2 cellular contexts compared by ENCODE assay signal in the genomic region with DNA sequence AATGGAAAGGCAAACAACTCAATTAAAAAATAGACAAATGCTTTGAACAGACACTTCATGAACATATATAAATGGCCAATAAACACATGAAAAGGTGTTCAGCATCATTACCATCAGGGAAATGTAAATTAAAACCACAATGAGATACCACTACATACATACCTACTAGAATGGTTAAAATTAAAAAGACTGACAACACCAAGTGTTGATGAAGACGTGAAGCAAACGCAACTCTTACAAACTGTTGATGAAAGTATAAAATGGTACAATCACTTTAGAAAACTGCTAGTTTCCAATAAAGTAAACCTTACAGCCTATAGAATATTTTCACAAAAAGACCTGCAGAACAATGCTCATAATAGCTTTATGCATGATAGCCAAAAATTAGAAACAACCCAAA.
TF ChIP-seq lines count a peak whose summit lies in the region.

No MANE protein-coding gene starts in this region.

TF ChIP-seq in HEK293, 187 proteins besides CTCF, POLR2A, EP300 and RAD21:
- TF ChIP-seq, protein P1, sequence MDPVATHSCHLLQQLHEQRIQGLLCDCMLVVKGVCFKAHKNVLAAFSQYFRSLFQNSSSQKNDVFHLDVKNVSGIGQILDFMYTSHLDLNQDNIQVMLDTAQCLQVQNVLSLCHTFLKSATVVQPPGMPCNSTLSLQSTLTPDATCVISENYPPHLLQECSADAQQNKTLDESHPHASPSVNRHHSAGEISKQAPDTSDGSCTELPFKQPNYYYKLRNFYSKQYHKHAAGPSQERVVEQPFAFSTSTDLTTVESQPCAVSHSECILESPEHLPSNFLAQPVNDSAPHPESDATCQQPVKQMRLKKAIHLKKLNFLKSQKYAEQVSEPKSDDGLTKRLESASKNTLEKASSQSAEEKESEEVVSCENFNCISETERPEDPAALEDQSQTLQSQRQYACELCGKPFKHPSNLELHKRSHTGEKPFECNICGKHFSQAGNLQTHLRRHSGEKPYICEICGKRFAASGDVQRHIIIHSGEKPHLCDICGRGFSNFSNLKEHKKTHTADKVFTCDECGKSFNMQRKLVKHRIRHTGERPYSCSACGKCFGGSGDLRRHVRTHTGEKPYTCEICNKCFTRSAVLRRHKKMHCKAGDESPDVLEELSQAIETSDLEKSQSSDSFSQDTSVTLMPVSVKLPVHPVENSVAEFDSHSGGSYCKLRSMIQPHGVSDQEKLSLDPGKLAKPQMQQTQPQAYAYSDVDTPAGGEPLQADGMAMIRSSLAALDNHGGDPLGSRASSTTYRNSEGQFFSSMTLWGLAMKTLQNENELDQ (tag by site-specific recombination; IDR thresholded peaks at IDR 0.05; ENCODE audit: low read depth): no peak
- TF ChIP-seq SALL2 (tag by site-specific recombination; IDR thresholded peaks at IDR 0.05; ENCODE audit: borderline replicate concordance) (no peak), WT1 (tag by site-specific recombination; IDR thresholded peaks at IDR 0.05) (no peak), ZNF777 (tag by site-specific recombination; IDR thresholded peaks at IDR 0.05; ENCODE audit: borderline replicate concordance) (no peak), MYNN (tag by site-specific recombination; IDR thresholded peaks at IDR 0.05; ENCODE audit: borderline replicate concordance) (no peak), ZNF155 (tag by site-specific recombination; IDR thresholded peaks at IDR 0.05) (no peak), REPIN1 (tag by site-specific recombination; IDR thresholded peaks at IDR 0.05; ENCODE audit: low read depth) (no peak), ZNF184 (tag by site-specific recombination; IDR thresholded peaks at IDR 0.05) (peak; percentile 99)
- TF ChIP-seq, protein P2, sequence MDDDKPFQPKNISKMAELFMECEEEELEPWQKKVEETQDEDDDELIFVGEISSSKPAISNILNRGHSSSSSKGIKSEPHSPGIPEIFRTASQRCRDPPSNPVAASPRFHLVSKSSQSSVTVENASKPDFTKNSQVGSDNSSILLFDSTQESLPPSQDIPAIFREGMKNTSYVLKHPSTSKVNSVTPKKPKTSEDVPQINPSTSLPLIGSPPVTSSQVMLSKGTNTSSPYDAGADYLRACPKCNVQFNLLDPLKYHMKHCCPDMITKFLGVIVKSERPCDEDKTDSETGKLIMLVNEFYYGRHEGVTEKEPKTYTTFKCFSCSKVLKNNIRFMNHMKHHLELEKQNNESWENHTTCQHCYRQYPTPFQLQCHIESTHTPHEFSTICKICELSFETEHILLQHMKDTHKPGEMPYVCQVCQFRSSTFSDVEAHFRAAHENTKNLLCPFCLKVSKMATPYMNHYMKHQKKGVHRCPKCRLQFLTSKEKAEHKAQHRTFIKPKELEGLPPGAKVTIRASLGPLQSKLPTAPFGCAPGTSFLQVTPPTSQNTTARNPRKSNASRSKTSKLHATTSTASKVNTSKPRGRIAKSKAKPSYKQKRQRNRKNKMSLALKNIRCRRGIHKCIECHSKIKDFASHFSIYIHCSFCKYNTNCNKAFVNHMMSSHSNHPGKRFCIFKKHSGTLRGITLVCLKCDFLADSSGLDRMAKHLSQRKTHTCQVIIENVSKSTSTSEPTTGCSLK (tag by site-specific recombination; IDR thresholded peaks at IDR 0.05): no peak

TF ChIP-seq in K562, 482 proteins besides CTCF, POLR2A, EP300 and RAD21:
- TF ChIP-seq RCOR1 (IDR thresholded peaks at IDR 0.05; ENCODE audit: borderline replicate concordance in 1 of 2, low read depth in 2 of 2, low read length in 2 of 2): no peak
- peak; percentile 51; the same call in 1 of the 2 replicates for TF ChIP-seq ZNF184 (CRISPR knock-in tag; IDR thresholded peaks at IDR 0.05)
- TF ChIP-seq, protein P3, sequence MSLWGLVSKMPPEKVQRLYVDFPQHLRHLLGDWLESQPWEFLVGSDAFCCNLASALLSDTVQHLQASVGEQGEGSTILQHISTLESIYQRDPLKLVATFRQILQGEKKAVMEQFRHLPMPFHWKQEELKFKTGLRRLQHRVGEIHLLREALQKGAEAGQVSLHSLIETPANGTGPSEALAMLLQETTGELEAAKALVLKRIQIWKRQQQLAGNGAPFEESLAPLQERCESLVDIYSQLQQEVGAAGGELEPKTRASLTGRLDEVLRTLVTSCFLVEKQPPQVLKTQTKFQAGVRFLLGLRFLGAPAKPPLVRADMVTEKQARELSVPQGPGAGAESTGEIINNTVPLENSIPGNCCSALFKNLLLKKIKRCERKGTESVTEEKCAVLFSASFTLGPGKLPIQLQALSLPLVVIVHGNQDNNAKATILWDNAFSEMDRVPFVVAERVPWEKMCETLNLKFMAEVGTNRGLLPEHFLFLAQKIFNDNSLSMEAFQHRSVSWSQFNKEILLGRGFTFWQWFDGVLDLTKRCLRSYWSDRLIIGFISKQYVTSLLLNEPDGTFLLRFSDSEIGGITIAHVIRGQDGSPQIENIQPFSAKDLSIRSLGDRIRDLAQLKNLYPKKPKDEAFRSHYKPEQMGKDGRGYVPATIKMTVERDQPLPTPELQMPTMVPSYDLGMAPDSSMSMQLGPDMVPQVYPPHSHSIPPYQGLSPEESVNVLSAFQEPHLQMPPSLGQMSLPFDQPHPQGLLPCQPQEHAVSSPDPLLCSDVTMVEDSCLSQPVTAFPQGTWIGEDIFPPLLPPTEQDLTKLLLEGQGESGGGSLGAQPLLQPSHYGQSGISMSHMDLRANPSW (CRISPR knock-in tag; IDR thresholded peaks at IDR 0.05): no peak
- no peak for TF ChIP-seq BRF1 (IDR thresholded peaks at IDR 0.05; ENCODE audit: borderline replicate concordance, extremely low read depth, insufficient read length)
